ENCODE assay signal across 1 cellular context in genomic region chr1:150227228-150227627, GRCh38.
TF ChIP-seq lines count a peak whose summit lies in the region.

No MANE protein-coding gene starts in this region.

TF ChIP-seq in K562, 482 proteins besides CTCF, POLR2A, EP300 and RAD21:
- TF ChIP-seq TCF15 (CRISPR knock-in tag; IDR thresholded peaks at IDR 0.05) (no peak), ZNF146 (CRISPR knock-in tag; IDR thresholded peaks at IDR 0.05; ENCODE audit: unreplicated experiment) (peak; percentile 47), PURB (CRISPR knock-in tag; IDR thresholded peaks at IDR 0.05; ENCODE audit: low read depth) (no peak), SIRT6 (IDR thresholded peaks at IDR 0.05; ENCODE audit: low read depth, low read length) (no peak)
TF ChIP-seq in K562: peak in this region for 1.
